ENCODE assay signal across 8 cellular contexts in genomic region chr1:11012260-11013159, GRCh38. TPM values are rescaled to one million over a fixed set of nuclear protein-coding genes. Genes with fewer than 3 reads are reported as not detected.
DNase-seq lines count a peak whose midpoint lies in the region; ATAC-seq and TF ChIP-seq lines count a peak whose summit lies in the region.

TARDBP (plus strand) TSS chr1:11012654; CDS start chr1:11013728, 1,074 bp downstream.

- BruUV-seq in PC-3 (replicated peaks; lab: Mats Ljungman, UMichigan), result no TSS peak

- no peaks in the 10 kb centered on the region for H3F3A ChIP-seq in PC-3 (ENCODE audit: low read length, unreplicated experiment)

- H3K36me3 ChIP-seq in PC-3 (ENCODE audit: low read depth, low read length) (peaks cover 39% of the 10 kb centered on the region), esophagus (ENCODE audit: control insufficient read depth in 2 of 2, insufficient read depth in 2 of 2, low read length in 1 of 2) (peaks cover 5 to 10% of the 10 kb centered on the region in 2 donors), muscle layer of colon (ENCODE audit: insufficient read depth, low read length) (peaks cover 33% of the 10 kb centered on the region)

- CTCF ChIA-PET in PC-3 (lab: Charles Lee), result interaction anchor here (0.6 kb wide), 1 partner anchor 28 kb away, joined by 6 read pairs; no protein-coding TSS in a partner anchor

- peaks cover 47% of the 10 kb centered on the region for H3K79me2 ChIP-seq in PC-3 (ENCODE audit: low read length)

- H3K4me3 ChIP-seq in Jurkat, Clone E6-1 (ENCODE audit: low read length), result peak within 1 kb of the TSS; percentile 94
- H3K4me3 ChIP-seq in PC-3 (ENCODE audit: low read length) (peak within 1 kb of the TSS; percentile 95), esophagus (ENCODE audit: low read depth in 1 of 2, low read length in 2 of 2) (peak within 1 kb of the TSS; percentile 82 to 96), muscle layer of colon (ENCODE audit: low read depth in 1 of 2, low read length in 2 of 2) (peak within 1 kb of the TSS; percentile 55 to 100)

- no peak for TF ChIP-seq CTCF in PC-3 (conservative IDR thresholded peaks at IDR 0.05; ENCODE audit: low read depth, low read length)

- H3K36me3 Mint-ChIP-seq in activated T-cell treated with anti-CD3 and anti-CD28 coated beads, Interleukin-2, amount 50 U/mL, for 24 hours (ENCODE audit: low read depth), result peaks cover 43% of the 10 kb centered on the region

- peak within 1 kb of the TSS; percentile 100 for H3K27ac Mint-ChIP-seq in activated T-cell treated with anti-CD3 and anti-CD28 coated beads, Interleukin-2, amount 50 U/mL, for 24 hours

- no peaks in the 10 kb centered on the region for H3K9me3 Mint-ChIP-seq in activated T-cell treated with anti-CD3 and anti-CD28 coated beads, Interleukin-2, amount 50 U/mL, for 24 hours

- no peaks in the 10 kb centered on the region for H3K9me2 ChIP-seq in PC-3 (replicated peaks; ENCODE audit: low read length)

- peak within 1 kb of the TSS; percentile 99 for H2AFZ ChIP-seq in PC-3 (ENCODE audit: low read length)

- H3K27ac ChIP-seq in PC-3 (ENCODE audit: low read length) (peak within 1 kb of the TSS; percentile 81), esophagus (ENCODE audit: low read depth in 2 of 2, low read length in 1 of 2) (peak within 1 kb of the TSS; percentile 96 to 98), muscle layer of colon (ENCODE audit: low read depth, low read length) (peak within 1 kb of the TSS; percentile 98)

- POLR2A ChIA-PET in PC-3 (lab: Charles Lee; ENCODE audit: unreplicated experiment), result interaction anchor here (0.6 to 0.7 kb wide), 4 partner anchors 45 to 1202 kb away, joined by 3 to 12 read pairs (median 4); no protein-coding TSS in a partner anchor

- H3K9ac ChIP-seq in PC-3 (ENCODE audit: low read length) (peak within 1 kb of the TSS; percentile 99), muscle layer of colon (ENCODE audit: low read length) (peak within 1 kb of the TSS; percentile 99)

- H3K27me3 ChIP-seq in PC-3 (ENCODE audit: low read length) (no peaks in the 10 kb centered on the region), esophagus (ENCODE audit: control insufficient read depth in 1 of 2, insufficient read depth in 2 of 2, low read length in 2 of 2) (no peaks in the 10 kb centered on the region), muscle layer of colon (ENCODE audit: control insufficient read depth in 1 of 2, insufficient read depth in 2 of 2, low read length in 2 of 2) (no peaks in the 10 kb centered on the region)

- peak within 1 kb of the TSS; percentile 86 for H3K4me3 Mint-ChIP-seq in activated T-cell treated with anti-CD3 and anti-CD28 coated beads, Interleukin-2, amount 50 U/mL, for 24 hours

- DNase-seq in DMS53 (lab: John Stamatoyannopoulos, UW), result peak; percentile 96
- DNase-seq in Jurkat, Clone E6-1 (ENCODE audit: low read depth, low spot score), result peak; percentile 80
- DNase-seq in PC-3, result peak; percentile 83
- DNase-seq in activated T-cell treated with anti-CD3 and anti-CD28 coated beads, Interleukin-2, amount 50 U/mL, for 24 hours, result peak; percentile 96
- peak; percentile 76 to 77 for DNase-seq in stimulated activated CD8-positive, alpha-beta memory T cell treated with anti-CD3 and anti-CD28 coated beads, Interleukin-7, amount 100 ng/mL, for 1 hour (ENCODE audit: low read depth in 2 of 2)

- intact Hi-C loops in PC-3 (cut with micrococcal nuclease), result no loop called here

- peaks cover 31% of the 10 kb centered on the region for H3K4me1 Mint-ChIP-seq in activated T-cell treated with anti-CD3 and anti-CD28 coated beads, Interleukin-2, amount 50 U/mL, for 24 hours (ENCODE audit: low read depth)

- WGBS in esophagus, 2 donors, result 0% methylated on average over 93 to 94 of the region's 94 CpGs

- H3K4me1 ChIP-seq in PC-3 (ENCODE audit: insufficient read depth, low read length) (peaks cover 15% of the 10 kb centered on the region), esophagus (ENCODE audit: control insufficient read depth in 2 of 2, insufficient read depth in 2 of 2, low read length in 1 of 2) (peaks cover 0 to 5% of the 10 kb centered on the region in 2 donors), muscle layer of colon (ENCODE audit: insufficient read depth, low read length) (peaks cover 19% of the 10 kb centered on the region)

- H3K27me3 Mint-ChIP-seq in activated T-cell treated with anti-CD3 and anti-CD28 coated beads, Interleukin-2, amount 50 U/mL, for 24 hours, result no peaks in the 10 kb centered on the region

- H4K20me1 ChIP-seq in PC-3 (ENCODE audit: low read length), result peaks cover 36% of the 10 kb centered on the region

- ATAC-seq in GM21717 (IDR thresholded peaks at IDR 0.05; ENCODE audit: unreplicated experiment) (peak; percentile 88), PC-3 (peak; percentile 89)

- H3K9me3 ChIP-seq in PC-3 (ENCODE audit: low read length) (no peaks in the 10 kb centered on the region), esophagus (ENCODE audit: control insufficient read depth in 2 of 2, insufficient read depth in 1 of 2, low read depth in 1 of 2, low read length in 1 of 2) (no peaks in the 10 kb centered on the region), muscle layer of colon (ENCODE audit: low read length) (no peaks in the 10 kb centered on the region)

- H3K4me2 ChIP-seq in PC-3 (ENCODE audit: low read length), result peak within 1 kb of the TSS; percentile 99

RNA-seq across cellular contexts. Expression of gene TARDBP, which starts in this region (rescaled TPM):
- 237 TPM for polyA plus RNA-seq in Jurkat, Clone E6-1 (2012; ENCODE audit: insufficient read depth, insufficient read length)
- total RNA-seq in PC-3 (2014; rRNA removed), result 78.5 and 102 TPM in 2 replicates
- polyA plus RNA-seq in esophagus, result 100 to 1,000 TPM in 1 of 2 donors, 10 to 100 TPM in 1; 69.0 to 115 TPM

Comparison
In these comparisons a context has a peak if more than half of its experiments do, and no peak if none do; other contexts are left out.
1. Peak in every context shown above with its lines: DNase-seq, ATAC-seq, H3K4me3 ChIP-seq and H3K27ac ChIP-seq.